In genomic region chr7:99835189-99835588, GRCh38 we compare ENCODE assay signal across 26 cellular contexts. TPM values are rescaled to one million over a fixed set of nuclear protein-coding genes. Genes with fewer than 3 reads are reported as not detected.
"Had no signal": no experiment of that assay in that cellular context is flagged by ENCODE, and none has a peak within 500 bp of the region (broad histone marks: within the 10 kb centered on the region; RNA-seq: fewer than 3 reads in every experiment).

No MANE protein-coding gene starts in this region.

- H3K4me3 ChIP-seq: PC-9, Peyer's patch, SJSA1 had no signal

- H3K4me1 ChIP-seq: SJSA1 had no signal

- H3K9ac ChIP-seq: KMS-11, SK-N-SH had no signal

- H3K27me3 ChIP-seq: Peyer's patch had no signal

- H3K9me3 ChIP-seq: Peyer's patch, SJSA1, SK-N-SH had no signal

- H3K27ac ChIP-seq: KMS-11, PC-9, Peyer's patch, SJSA1 had no signal

- ATAC-seq: Right ventricle myocardium inferior had no signal

- H3K36me3 ChIP-seq: Peyer's patch, SJSA1 had no signal

- H2AFZ ChIP-seq: PC-9 had no signal

- H3K4me2 ChIP-seq: KMS-11, PC-9, SK-N-SH had no signal

- DNase-seq: IMR-90, Kasumi-1, MM.1S, NCI-H1092 treated with DMSO at 0.1 percent for 48 hours, NCI-H1436, NCI-H187, NCI-H2029, NCI-H2081 treated with DMSO at 0.1 percent for 48 hours, NCI-H2171, NCI-H226, NCI-H446, NCI-H510A, NCI-H524 treated with DMSO at 0.1 percent for 48 hours, NCI-H69, NCI-H774, PC-9, Peyer's patch, SIG-M5, SK-N-SH, SW 1271 had no signal

RNA-seq across cellular contexts. Expression of gene CYP3A43, which starts 7.4 kb away (rescaled TPM):
- total RNA-seq: HT-29, IMR-90, M059J, PC-9, Right ventricle myocardium inferior, RPMI7951, SJSA1 had no signal
- polyA plus RNA-seq: IMR-90, SK-N-SH had no signal

RNA-seq across cellular contexts. Expression of gene OR2AE1, which starts 41.6 kb away (rescaled TPM):
- total RNA-seq: HT-29, M059J, PC-9, Peyer's patch, Right ventricle myocardium inferior, RPMI7951, SJSA1 had no signal
- polyA plus RNA-seq: SK-N-SH had no signal

RNA-seq across cellular contexts. Expression of gene CYP3A4, which starts 51.2 kb away (rescaled TPM):
- total RNA-seq: HT-29, IMR-90, PC-9, Right ventricle myocardium inferior, RPMI7951, SJSA1 had no signal
- polyA plus RNA-seq: IMR-90, SK-N-SH had no signal
